Comparison of ENCODE assay signal across 32 cellular contexts in the genomic region with DNA sequence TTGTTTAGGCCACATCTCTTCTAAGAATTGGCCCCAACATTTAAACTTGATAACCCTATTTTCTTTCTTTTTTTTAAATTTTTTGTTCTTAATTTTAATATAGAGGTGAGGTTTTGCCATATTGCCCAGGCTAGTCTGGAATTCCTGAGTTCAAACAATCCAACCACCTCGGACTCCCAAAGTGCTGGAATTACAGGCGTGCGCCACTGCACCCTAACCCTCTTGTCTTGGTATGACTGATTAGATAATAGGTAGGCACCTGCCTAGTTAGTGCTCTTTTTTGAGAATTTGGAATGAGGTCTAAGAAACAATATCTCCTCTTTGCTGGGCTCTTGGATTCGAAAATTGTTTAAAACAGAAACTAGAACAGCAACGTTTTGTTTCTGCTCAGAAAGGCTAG.
"Had no signal": no experiment of that assay in that cellular context is flagged by ENCODE, and none has a peak within 500 bp of the region (broad histone marks: within the 10 kb centered on the region; RNA-seq: fewer than 3 reads in every experiment).

No MANE protein-coding gene starts in this region.

- H3K36me3 ChIP-seq: adrenal gland, esophagus squamous epithelium, gastroesophageal sphincter, heart right ventricle, WERI-Rb-1 had no signal

- H3K4me1 ChIP-seq: adrenal gland, body of pancreas, esophagus squamous epithelium, gastroesophageal sphincter, heart right ventricle had no signal

- DNase-seq: activated B cell treated with CpG ODN at 0.5 μM for 24 hours; activated CD4-positive, alpha-beta T cell treated with anti-CD3 and anti-CD28 coated beads for 48 hours; activated CD4-positive, alpha-beta T cell treated with anti-CD3 and anti-CD28 coated beads, Interleukin-2, amount 50 U/mL, for 1 hour; activated CD4-positive, alpha-beta T cell treated with anti-CD3 and anti-CD28 coated beads, Interleukin-2, amount 50 U/mL, for 48 hours; activated CD8-positive, alpha-beta memory T cell treated with anti-CD3 and anti-CD28 coated beads for 24 hours; activated CD8-positive, alpha-beta T cell treated with anti-CD3 and anti-CD28 coated beads for 36 hours; activated effector memory CD4-positive, alpha-beta T cell treated with Interleukin-2 at 50 U/mL for 16 hours; activated gamma-delta T cell treated with Interleukin-2 at 50 U/mL for 16 hours; activated naive CD4-positive, alpha-beta T cell treated with Interleukin-2 at 50 U/mL for 16 hours; activated naive CD8-positive, alpha-beta T cell treated with anti-CD3 and anti-CD28 coated beads for 36 hours; activated naive CD8-positive, alpha-beta T cell treated with anti-CD3 and anti-CD28 coated beads, Interleukin-2, amount 50 U/mL, for 24 hours; activated T-cell treated with anti-CD3 and anti-CD28 coated beads, Interleukin-2, amount 50 U/mL, for 4 hours; adrenal gland; amygdala; body of pancreas; caudate nucleus; cortex of kidney; dermis blood vessel endothelial cell; effector CD4-positive, alpha-beta T cell; esophagus squamous epithelium; foreskin melanocyte; heart right ventricle; T-helper 17 cell; T1000; WERI-Rb-1 had no signal

- H3K27me3 Mint-ChIP-seq: activated B cell treated with CpG ODN at 0.5 μM for 24 hours; activated naive CD8-positive, alpha-beta T cell treated with anti-CD3 and anti-CD28 coated beads for 36 hours; activated T-helper 17 cell treated with anti-CD3 and anti-CD28 coated beads, Interleukin-2, amount 50 U/mL, for 72 hours; T-helper 17 cell had no signal

- FAIRE-seq: endothelial cell of umbilical vein had no signal

- H3K9me3 Mint-ChIP-seq: activated B cell treated with CpG ODN at 0.5 μM for 24 hours; activated CD8-positive, alpha-beta T cell treated with anti-CD3 and anti-CD28 coated beads for 36 hours; activated naive CD4-positive, alpha-beta T cell treated with anti-CD3 and anti-CD28 coated beads, Interleukin-2, amount 50 U/mL, for 24 hours; activated naive CD8-positive, alpha-beta T cell treated with anti-CD3 and anti-CD28 coated beads for 36 hours; activated naive CD8-positive, alpha-beta T cell treated with anti-CD3 and anti-CD28 coated beads, Interleukin-2, amount 50 U/mL, for 24 hours; activated T-cell treated with anti-CD3 and anti-CD28 coated beads, Interleukin-2, amount 50 U/mL, for 4 hours; activated T-helper 17 cell treated with anti-CD3 and anti-CD28 coated beads, Interleukin-2, amount 50 U/mL, for 72 hours; T-helper 2 cell treated with Interferon-gamma antibody and Interleukin-4, amounts not matched to agents 5 μg/mL and 100 μg/mL, for 36 hours had no signal

- H3K4me3 Mint-ChIP-seq: activated B cell treated with CpG ODN at 0.5 μM for 24 hours; activated CD8-positive, alpha-beta T cell treated with anti-CD3 and anti-CD28 coated beads for 36 hours; activated naive CD4-positive, alpha-beta T cell treated with anti-CD3 and anti-CD28 coated beads, Interleukin-2, amount 50 U/mL, for 24 hours; activated naive CD8-positive, alpha-beta T cell treated with anti-CD3 and anti-CD28 coated beads for 36 hours; activated naive CD8-positive, alpha-beta T cell treated with anti-CD3 and anti-CD28 coated beads, Interleukin-2, amount 50 U/mL, for 24 hours; activated T-cell treated with anti-CD3 and anti-CD28 coated beads, Interleukin-2, amount 50 U/mL, for 4 hours; activated T-helper 17 cell treated with anti-CD3 and anti-CD28 coated beads, Interleukin-2, amount 50 U/mL, for 72 hours; T-helper 17 cell; T-helper 2 cell treated with Interferon-gamma antibody and Interleukin-4, amounts not matched to agents 5 μg/mL and 100 μg/mL, for 36 hours had no signal

- H3K4me1 Mint-ChIP-seq: activated B cell treated with CpG ODN at 0.5 μM for 24 hours; activated naive CD4-positive, alpha-beta T cell treated with anti-CD3 and anti-CD28 coated beads, Interleukin-2, amount 50 U/mL, for 24 hours; activated naive CD8-positive, alpha-beta T cell treated with anti-CD3 and anti-CD28 coated beads for 36 hours; activated naive CD8-positive, alpha-beta T cell treated with anti-CD3 and anti-CD28 coated beads, Interleukin-2, amount 50 U/mL, for 24 hours; activated T-helper 17 cell treated with anti-CD3 and anti-CD28 coated beads, Interleukin-2, amount 50 U/mL, for 72 hours; T-helper 17 cell had no signal

- H3K9me3 ChIP-seq: adrenal gland, esophagus squamous epithelium, gastroesophageal sphincter, heart right ventricle had no signal

- H3K27ac ChIP-seq: adrenal gland, body of pancreas, epithelial cell of prostate, esophagus squamous epithelium, gastroesophageal sphincter, heart right ventricle, WERI-Rb-1 had no signal

- H3K4me3 ChIP-seq: adrenal gland, body of pancreas, esophagus squamous epithelium, gastroesophageal sphincter, heart right ventricle had no signal

- ATAC-seq: activated CD4-positive, CD25-positive, alpha-beta regulatory T cell treated with anti-CD3 and anti-CD28 coated beads, Interleukin-2, amount 50 U/mL, for 24 hours; activated CD8-positive, alpha-beta T cell treated with anti-CD3 and anti-CD28 coated beads for 36 hours; activated naive CD8-positive, alpha-beta T cell treated with anti-CD3 and anti-CD28 coated beads, Interleukin-2, amount 50 U/mL, for 24 hours; activated T-cell treated with anti-CD3 and anti-CD28 coated beads, Interleukin-2, amount 50 U/mL, for 4 hours; activated T-helper 17 cell treated with anti-CD3 and anti-CD28 coated beads, Interleukin-2, amount 50 U/mL, for 72 hours; body of pancreas; gastroesophageal sphincter; heart right ventricle; T-helper 17 cell had no signal

- H3K36me3 Mint-ChIP-seq: activated naive CD4-positive, alpha-beta T cell treated with anti-CD3 and anti-CD28 coated beads, Interleukin-2, amount 50 U/mL, for 24 hours; activated naive CD8-positive, alpha-beta T cell treated with anti-CD3 and anti-CD28 coated beads for 36 hours had no signal

- H3K27me3 ChIP-seq: adrenal gland, body of pancreas, esophagus squamous epithelium, gastroesophageal sphincter had no signal

- H3K27ac Mint-ChIP-seq: activated B cell treated with CpG ODN at 0.5 μM for 24 hours; activated CD8-positive, alpha-beta T cell treated with anti-CD3 and anti-CD28 coated beads for 36 hours; activated naive CD4-positive, alpha-beta T cell treated with anti-CD3 and anti-CD28 coated beads, Interleukin-2, amount 50 U/mL, for 24 hours; activated naive CD8-positive, alpha-beta T cell treated with anti-CD3 and anti-CD28 coated beads for 36 hours; activated naive CD8-positive, alpha-beta T cell treated with anti-CD3 and anti-CD28 coated beads, Interleukin-2, amount 50 U/mL, for 24 hours; activated T-helper 17 cell treated with anti-CD3 and anti-CD28 coated beads, Interleukin-2, amount 50 U/mL, for 72 hours; T-helper 17 cell; T-helper 2 cell treated with Interferon-gamma antibody and Interleukin-4, amounts not matched to agents 5 μg/mL and 100 μg/mL, for 36 hours had no signal
